Comparison of ENCODE assay signal across 8 cellular contexts in the genomic region with DNA sequence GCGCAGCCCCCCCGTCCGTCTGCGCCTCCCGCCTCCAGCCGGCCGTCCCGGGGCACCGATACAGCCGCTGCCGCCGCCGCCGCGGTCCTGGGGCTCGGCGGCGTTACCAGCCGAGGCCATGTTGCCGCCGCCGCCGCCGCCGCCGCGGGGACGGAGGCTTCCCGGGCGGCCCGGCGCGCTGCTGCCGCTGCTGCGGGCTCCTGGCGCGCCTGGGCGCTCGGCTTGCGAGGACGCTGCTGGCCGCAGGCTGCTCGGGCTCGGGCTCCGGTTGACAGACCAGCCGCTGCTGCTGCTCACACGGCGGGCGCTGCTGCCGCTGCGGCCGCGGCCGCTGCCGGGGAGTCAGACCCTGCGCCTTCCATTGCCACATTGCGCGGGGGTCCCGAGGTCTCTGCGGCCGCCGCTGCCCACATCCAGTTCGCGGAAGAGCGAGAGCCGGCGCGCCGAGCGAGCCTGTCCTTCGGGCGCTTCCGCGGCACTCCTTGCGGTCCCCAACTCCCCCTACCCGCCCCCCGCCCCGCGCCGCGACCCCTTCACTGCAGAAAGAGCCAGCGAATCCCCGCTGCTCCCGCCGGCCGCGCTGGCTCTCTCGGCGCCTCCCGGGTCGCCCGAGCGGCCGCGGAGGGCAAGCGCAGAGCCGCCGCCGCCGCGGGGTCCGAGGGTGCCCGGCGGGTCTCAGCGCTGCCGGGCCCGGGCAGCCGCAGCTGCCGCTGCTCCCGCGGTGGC. TPM values are rescaled to one million over a fixed set of nuclear protein-coding genes. Genes with fewer than 3 reads are reported as not detected.
DNase-seq lines count a peak whose midpoint lies in the region; ATAC-seq and TF ChIP-seq lines count a peak whose summit lies in the region.

No MANE protein-coding gene starts in this region.

- peak overlapping the region; percentile 78 for H3K14ac ChIP-seq in neuronal stem cell (ENCODE audit: low read length)

- in situ Hi-C loops in GM13976 (cut with MboI; ENCODE audit: low sequenced_read_pairs, unreplicated experiment), result no loop called here

- H2BK5ac ChIP-seq in neuronal stem cell (ENCODE audit: low read length), result peak overlapping the region; percentile 98

- H3K27me3 ChIP-seq in WERI-Rb-1 (ENCODE audit: insufficient read depth, low read depth, severe bottlenecking), result no peaks in the 10 kb centered on the region
- H3K27me3 ChIP-seq in neuronal stem cell (ENCODE audit: control insufficient read depth in 3 of 3, insufficient read depth in 3 of 3, low read depth in 1 of 3, low read length in 3 of 3), result no peaks in the 10 kb centered on the region

- no peak overlapping the region for H2AFZ ChIP-seq in neuronal stem cell (ENCODE audit: low read length)

- DNase-seq in GM13976 (ENCODE audit: low spot score) (peak; percentile 46), WERI-Rb-1 (no peak), epithelial cell of proximal tubule (ENCODE audit: low read depth) (no peak), neuronal stem cell (ENCODE audit: low spot score) (no peak), epidermal melanocyte (ENCODE audit: insufficient read length, low spot score) (no peak), hippocampal formation (lab: John Stamatoyannopoulos, UW) (no peak)

- peak overlapping the region; percentile 76 for H3K23ac ChIP-seq in neuronal stem cell (ENCODE audit: low read depth, low read length, poor library complexity)

- H3K18ac ChIP-seq in neuronal stem cell (ENCODE audit: low read length), result peak overlapping the region; percentile 99

- peak overlapping the region; percentile 49 for H2BK15ac ChIP-seq in neuronal stem cell (ENCODE audit: low read length)

- peak overlapping the region; percentile 97 for H3K9ac ChIP-seq in neuronal stem cell (ENCODE audit: low read depth, low read length, poor library complexity)

- H3K4me3 ChIP-seq in WERI-Rb-1 (ENCODE audit: low read depth, low read length) (peak overlapping the region; percentile 76), epithelial cell of proximal tubule (ENCODE audit: low read depth, low read length) (peak overlapping the region; percentile 89), neuronal stem cell (ENCODE audit: low read length in 2 of 2) (peak overlapping the region; percentile 94 to 95)

- peak overlapping the region; percentile 62 for H2BK120ac ChIP-seq in neuronal stem cell (ENCODE audit: low read depth, low read length)

- TF ChIP-seq CTCF in 22Rv1 (IDR thresholded peaks at IDR 0.05) (no peak), GM13976 (IDR thresholded peaks at IDR 0.05; ENCODE audit: borderline replicate concordance, control extremely low read depth, extremely low read depth, insufficient read depth, missing control alignments) (no peak), WERI-Rb-1 (IDR thresholded peaks at IDR 0.05; ENCODE audit: low read depth, low read length) (no peak), epithelial cell of proximal tubule (conservative IDR thresholded peaks at IDR 0.05; ENCODE audit: low read depth, low read length) (no peak)

- H3K4me1 ChIP-seq in neuronal stem cell (ENCODE audit: control insufficient read depth in 2 of 2, insufficient read depth in 1 of 2, low read depth in 1 of 2, low read length in 2 of 2), result peaks cover 15 to 24% of the 10 kb centered on the region in 2 donors

- H3K9me3 ChIP-seq in WERI-Rb-1 (ENCODE audit: severe bottlenecking) (no peaks in the 10 kb centered on the region), neuronal stem cell (replicated peaks in 1 of 2; ENCODE audit: control insufficient read depth in 2 of 2, insufficient read depth in 1 of 2, low read depth in 1 of 2, low read length in 2 of 2) (no peaks in the 10 kb centered on the region)

- peak overlapping the region; percentile 97 for H3K27ac ChIP-seq in 22Rv1
- no peak overlapping the region for H3K27ac ChIP-seq in WERI-Rb-1
- H3K27ac ChIP-seq in neuronal stem cell (replicated peaks; ENCODE audit: low read length), result peak overlapping the region; percentile 99

- no peak for ATAC-seq in GM21360 (IDR thresholded peaks at IDR 0.05; ENCODE audit: unreplicated experiment)

- peak overlapping the region; percentile 50 for H4K91ac ChIP-seq in neuronal stem cell (ENCODE audit: low read depth, low read length, poor library complexity)

- H2AK5ac ChIP-seq in neuronal stem cell (ENCODE audit: low read depth, low read length), result peak overlapping the region; percentile 96

- H2BK12ac ChIP-seq in neuronal stem cell (ENCODE audit: low read length), result peak overlapping the region; percentile 82

- H3K4ac ChIP-seq in neuronal stem cell (ENCODE audit: low read length), result peak overlapping the region; percentile 37

- H3K79me1 ChIP-seq in neuronal stem cell (ENCODE audit: low read depth, low read length), result peaks cover 2% of the 10 kb centered on the region

- no peak overlapping the region for H4K8ac ChIP-seq in neuronal stem cell (ENCODE audit: low read depth, low read length)

- H3K36me3 ChIP-seq in WERI-Rb-1 (peaks cover 1% of the 10 kb centered on the region; the same call in 1 of the 2 replicates), neuronal stem cell (replicated peaks in 1 of 2; ENCODE audit: control insufficient read depth in 2 of 2, insufficient read depth in 2 of 2, low read length in 2 of 2) (peaks cover 1 to 40% of the 10 kb centered on the region in 2 donors)

- H3K4me2 ChIP-seq in neuronal stem cell (ENCODE audit: insufficient read depth, low read length, poor library complexity, severe bottlenecking), result peak overlapping the region; percentile 85

- WGBS in neuronal stem cell (ENCODE audit: extremely low coverage in 2 of 2, insufficient read length in 2 of 2, insufficient replicate concordance in 1 of 2), 2 donors, result no CpG with 5 or more reads among the region's 111 CpGs

RNA-seq across cellular contexts. Expression of a gene that starts 8.4 kb away (rescaled TPM):
- total RNA-seq in epithelial cell of proximal tubule, result 1.7 and 3.5 TPM in 2 replicates
- 18.4 TPM for polyA plus RNA-seq in neuronal stem cell (2013, experiment 1 of 2)
- 18.9 TPM for polyA plus RNA-seq in neuronal stem cell (2013, experiment 2 of 2)
